Comparison of ENCODE assay signal across 8 cellular contexts in genomic region chr1:35451125-35451528, GRCh38.
DNase-seq lines count a peak whose midpoint lies in the region; ATAC-seq lines count a peak whose summit lies in the region.

No MANE protein-coding gene starts in this region.

- peaks cover 15% of the 10 kb centered on the region for H3K36me3 Mint-ChIP-seq in CD4-positive, CD25-positive, alpha-beta regulatory T cell
- H3K36me3 Mint-ChIP-seq in activated CD4-positive, alpha-beta memory T cell treated with anti-CD3 and anti-CD28 coated beads, Interleukin-2, amount 10 ng/mL, durations not matched to agents 7 days and 5 days (ENCODE audit: low read depth), result peaks cover 24% of the 10 kb centered on the region

- no peak overlapping the region for H3K14ac ChIP-seq in mesenchymal stem cell (ENCODE audit: low read length in 2 of 2)

- H3K4me3 Mint-ChIP-seq in CD4-positive, CD25-positive, alpha-beta regulatory T cell, result no peak overlapping the region
- H3K4me3 Mint-ChIP-seq in activated CD4-positive, alpha-beta memory T cell treated with anti-CD3 and anti-CD28 coated beads, Interleukin-2, amount 10 ng/mL, durations not matched to agents 7 days and 5 days, result no peak overlapping the region

- no peak overlapping the region for H4K91ac ChIP-seq in mesenchymal stem cell (ENCODE audit: low read length)

- peak; percentile 85 to 87 for ATAC-seq in CD4-positive, CD25-positive, alpha-beta regulatory T cell (ENCODE audit: low read depth in 2 of 2)
- ATAC-seq in HG02840 (IDR thresholded peaks at IDR 0.05; ENCODE audit: low FRiP score, unreplicated experiment), result no peak

- peak; percentile 45 to 77 (median 70) for DNase-seq in CD4-positive, CD25-positive, alpha-beta regulatory T cell
- DNase-seq in HCEC 1CT (peak; percentile 73), NCI-H510A treated with DMSO at 0.1 percent for 48 hours (lab: John Stamatoyannopoulos, UW) (peak; percentile 91), mesenchymal stem cell (peak; percentile 77)
- DNase-seq in activated CD4-positive, alpha-beta memory T cell treated with anti-CD3 and anti-CD28 coated beads, Interleukin-2, amount 10 ng/mL, durations not matched to agents 7 days and 5 days, result peak; percentile 81
- peak; percentile 73 for DNase-seq in effector CD4-positive, alpha-beta T cell
- peak; percentile 50 to 59 for DNase-seq in stimulated activated CD8-positive, alpha-beta memory T cell treated with anti-CD3 and anti-CD28 coated beads, Interleukin-15, amount 100 ng/mL, for 48 hours (ENCODE audit: low read depth in 2 of 2)

- 2% methylated on average over 3 of the region's 3 CpGs for WGBS in mesenchymal stem cell

- H3K9me3 Mint-ChIP-seq in CD4-positive, CD25-positive, alpha-beta regulatory T cell, result no peaks in the 10 kb centered on the region
- H3K9me3 Mint-ChIP-seq in activated CD4-positive, alpha-beta memory T cell treated with anti-CD3 and anti-CD28 coated beads, Interleukin-2, amount 10 ng/mL, durations not matched to agents 7 days and 5 days, result no peaks in the 10 kb centered on the region

- no peak overlapping the region for H3K27ac ChIP-seq in CD4-positive, CD25-positive, alpha-beta regulatory T cell (ENCODE audit: insufficient read depth, low read length, poor library complexity, severe bottlenecking)
- no peak overlapping the region for H3K27ac ChIP-seq in mesenchymal stem cell (ENCODE audit: low read length, poor library complexity, severe bottlenecking)

- no peak overlapping the region for H2BK120ac ChIP-seq in mesenchymal stem cell (ENCODE audit: low read depth, low read length)

- H4K8ac ChIP-seq in mesenchymal stem cell (ENCODE audit: low read length), result no peak overlapping the region

- H3K4me1 Mint-ChIP-seq in CD4-positive, CD25-positive, alpha-beta regulatory T cell, result peaks cover 0 to 16% (median 13%) of the 10 kb centered on the region in 4 donors
- peaks cover 32% of the 10 kb centered on the region for H3K4me1 Mint-ChIP-seq in activated CD4-positive, alpha-beta memory T cell treated with anti-CD3 and anti-CD28 coated beads, Interleukin-2, amount 10 ng/mL, durations not matched to agents 7 days and 5 days

- no peak overlapping the region for H3K4ac ChIP-seq in mesenchymal stem cell (ENCODE audit: low read depth in 1 of 2, low read length in 2 of 2)

- H2BK15ac ChIP-seq in mesenchymal stem cell (ENCODE audit: low read depth, poor library complexity, severe bottlenecking), result no peak overlapping the region

- H3K9ac ChIP-seq in mesenchymal stem cell (ENCODE audit: low read length), result peak overlapping the region; percentile 89

- POLR2A ChIA-PET in activated CD4-positive, alpha-beta memory T cell treated with anti-CD3 and anti-CD28 coated beads, Interleukin-2, amount 10 ng/mL, durations not matched to agents 7 days and 5 days (lab: Charles Lee), result interaction anchor here (1.1 to 6.2 kb wide), 8 partner anchors 11 to 318 kb away, joined by 3 to 44 read pairs (median 6); partner anchors contain the start of genes KIAA0319L and NCDN

- no peak overlapping the region for H2AK5ac ChIP-seq in mesenchymal stem cell (ENCODE audit: low read length, severe bottlenecking)

- H3K18ac ChIP-seq in mesenchymal stem cell (ENCODE audit: low read depth in 1 of 2, low read length in 2 of 2), result peak overlapping the region in 1 of 2 experiments; percentile 13

- H3K27me3 ChIP-seq in CD4-positive, CD25-positive, alpha-beta regulatory T cell (ENCODE audit: control insufficient read depth, insufficient read depth, low read length), result no peaks in the 10 kb centered on the region
- no peaks in the 10 kb centered on the region for H3K27me3 ChIP-seq in mesenchymal stem cell (ENCODE audit: control insufficient read depth in 1 of 2, insufficient read depth in 1 of 2, low read length in 2 of 2)

- no peak overlapping the region for H2AFZ ChIP-seq in mesenchymal stem cell (ENCODE audit: low read depth, low read length)

- peaks cover 71% of the 10 kb centered on the region for H3K36me3 ChIP-seq in CD4-positive, CD25-positive, alpha-beta regulatory T cell (ENCODE audit: control insufficient read depth, insufficient read depth, low read length)
- H3K36me3 ChIP-seq in mesenchymal stem cell (ENCODE audit: control insufficient read depth in 1 of 2, insufficient read depth in 2 of 2, low read depth in 1 of 2, low read length in 2 of 2), result peaks cover 26 to 35% of the 10 kb centered on the region in 2 experiments

- peak overlapping the region in 2 of 3 donors; percentile 16 to 57 for H3K27ac Mint-ChIP-seq in CD4-positive, CD25-positive, alpha-beta regulatory T cell
- no peak overlapping the region for H3K27ac Mint-ChIP-seq in activated CD4-positive, alpha-beta memory T cell treated with anti-CD3 and anti-CD28 coated beads, Interleukin-2, amount 10 ng/mL, durations not matched to agents 7 days and 5 days

- CTCF ChIA-PET in activated CD4-positive, alpha-beta memory T cell treated with anti-CD3 and anti-CD28 coated beads, Interleukin-2, amount 10 ng/mL, durations not matched to agents 7 days and 5 days (lab: Charles Lee), result interaction anchor here (0.6 to 10.6 kb wide), 44 partner anchors 8 to 420 kb away, joined by 3 to 159 read pairs (median 6); partner anchors contain the start of genes KIAA0319L, NCDN and TFAP2E

- peaks cover 11% of the 10 kb centered on the region for H3K79me1 ChIP-seq in mesenchymal stem cell (replicated peaks; ENCODE audit: low read length, poor library complexity, severe bottlenecking)

- H3K4me1 ChIP-seq in CD4-positive, CD25-positive, alpha-beta regulatory T cell (ENCODE audit: control insufficient read depth, insufficient read depth, low read length, poor library complexity, severe bottlenecking), result no peaks in the 10 kb centered on the region
- H3K4me1 ChIP-seq in mesenchymal stem cell (ENCODE audit: control insufficient read depth, insufficient read depth, low read depth, low read length), result no peaks in the 10 kb centered on the region

- no peak overlapping the region for H3K23ac ChIP-seq in mesenchymal stem cell (ENCODE audit: low read length in 2 of 2)

- no peak overlapping the region for H3K4me3 ChIP-seq in CD4-positive, CD25-positive, alpha-beta regulatory T cell (ENCODE audit: low read depth, low read length)
- no peak overlapping the region for H3K4me3 ChIP-seq in mesenchymal stem cell (ENCODE audit: insufficient read depth in 1 of 2, low read depth in 1 of 2, low read length in 2 of 2)

- H3K9me3 ChIP-seq in CD4-positive, CD25-positive, alpha-beta regulatory T cell (ENCODE audit: control insufficient read depth in 2 of 2, low read length in 2 of 2), result no peaks in the 10 kb centered on the region
- H3K9me3 ChIP-seq in mesenchymal stem cell (ENCODE audit: control insufficient read depth, low read length), result no peaks in the 10 kb centered on the region

- no peak overlapping the region for H2BK5ac ChIP-seq in mesenchymal stem cell (ENCODE audit: low read depth, low read length, poor library complexity, severe bottlenecking)

- no peak overlapping the region for H3K4me2 ChIP-seq in mesenchymal stem cell (ENCODE audit: low read length, poor library complexity, severe bottlenecking)

- no peaks in the 10 kb centered on the region for H3K27me3 Mint-ChIP-seq in CD4-positive, CD25-positive, alpha-beta regulatory T cell
- H3K27me3 Mint-ChIP-seq in activated CD4-positive, alpha-beta memory T cell treated with anti-CD3 and anti-CD28 coated beads, Interleukin-2, amount 10 ng/mL, durations not matched to agents 7 days and 5 days, result no peaks in the 10 kb centered on the region

- no peak overlapping the region for H2BK12ac ChIP-seq in mesenchymal stem cell (ENCODE audit: low read length in 2 of 2)
